Comparison of ENCODE assay signal across 8 cellular contexts in genomic region chr10:10589540-10589939, GRCh38.
DNase-seq lines count a peak whose midpoint lies in the region; ATAC-seq and TF ChIP-seq lines count a peak whose summit lies in the region.

No MANE protein-coding gene starts in this region.

- no peak overlapping the region; the same call in 1 of the 2 replicates for H2AFZ ChIP-seq in Karpas-422 (ENCODE audit: low read length)

- no peaks in the 10 kb centered on the region for H3K9me3 ChIP-seq in Karpas-422 (ENCODE audit: low read length)
- no peaks in the 10 kb centered on the region for H3K9me3 ChIP-seq in heart right ventricle

- H3K4me1 Mint-ChIP-seq in endothelial cell (ENCODE audit: unreplicated experiment): no peaks in the 10 kb centered on the region

- H3K27ac Mint-ChIP-seq in endothelial cell (ENCODE audit: unreplicated experiment): no peak overlapping the region

- H3K9me3 Mint-ChIP-seq in endothelial cell (ENCODE audit: unreplicated experiment): no peaks in the 10 kb centered on the region

- in situ Hi-C loops in Caki2 (cut with HindIII; ENCODE audit: low pct_unique_long_range_greater_than_20kb, low sequenced_read_pairs): no loop called here

- no peak overlapping the region for H3K9ac ChIP-seq in Karpas-422 (ENCODE audit: low read length)

- no peaks in the 10 kb centered on the region for H3K27me3 Mint-ChIP-seq in endothelial cell (ENCODE audit: unreplicated experiment)

- H3K4me3 Mint-ChIP-seq in endothelial cell (ENCODE audit: unreplicated experiment): no peak overlapping the region

- TF ChIP-seq CTCF in heart right ventricle (IDR thresholded peaks at IDR 0.05): no peak
- no peak for TF ChIP-seq CTCF in endothelial cell (IDR thresholded peaks at IDR 0.05; ENCODE audit: unreplicated experiment)

- DNase-seq in Caki2 (ENCODE audit: low read depth): peak; percentile 60
- peak; percentile 57 for DNase-seq in Karpas-422
- peak in 1 of 2 donors; percentile 54 for DNase-seq in heart right ventricle
- no peak for DNase-seq in NCI-H82 treated with DMSO at 0.1 percent for 48 hours (lab: John Stamatoyannopoulos, UW; ENCODE audit: unreplicated experiment)
- no peak for DNase-seq in foreskin melanocyte
- no peak for DNase-seq in endothelial cell (ENCODE audit: low spot score)
- DNase-seq in DMS114 treated with DMSO at 0.1 percent for 48 hours (lab: John Stamatoyannopoulos, UW; ENCODE audit: unreplicated experiment): no peak

- no peaks in the 10 kb centered on the region for H3K27me3 ChIP-seq in Karpas-422 (ENCODE audit: low read length)
- no peaks in the 10 kb centered on the region for H3K27me3 ChIP-seq in heart right ventricle

- intact Hi-C loops in heart right ventricle (cut with DNase I): no loop called here

- H3K36me3 ChIP-seq in Karpas-422 (ENCODE audit: insufficient read depth, low read length) (no peaks in the 10 kb centered on the region), heart right ventricle (no peaks in the 10 kb centered on the region)

- H3K27ac ChIP-seq in Karpas-422 (ENCODE audit: low read length) (no peak overlapping the region), heart right ventricle (no peak overlapping the region)

- ATAC-seq in GM21423 (IDR thresholded peaks at IDR 0.05; ENCODE audit: unreplicated experiment) (peak; percentile 77), heart right ventricle (peak in 7 of 8 donors; percentile 38 to 77 (median 56))

- no peaks in the 10 kb centered on the region for H3K36me3 Mint-ChIP-seq in endothelial cell (ENCODE audit: low read depth, unreplicated experiment)

- no peak overlapping the region for H3K4me3 ChIP-seq in Karpas-422 (ENCODE audit: low read length)
- H3K4me3 ChIP-seq in heart right ventricle: no peak overlapping the region

- peak overlapping the region; percentile 30 for H3K4me2 ChIP-seq in Karpas-422 (ENCODE audit: low read depth, low read length, poor library complexity, severe bottlenecking)

- H3K9me2 ChIP-seq in Karpas-422 (replicated peaks; ENCODE audit: insufficient read depth, low read length): no peaks in the 10 kb centered on the region

- no peaks in the 10 kb centered on the region for H3K79me2 ChIP-seq in Karpas-422 (ENCODE audit: low read length)

- 33 to 55% methylated on average over 3 of the region's 3 CpGs for WGBS in heart right ventricle, 2 donors

- H4K20me1 ChIP-seq in Karpas-422 (ENCODE audit: insufficient read depth, low read depth, low read length): no peaks in the 10 kb centered on the region

- H3K4me1 ChIP-seq in Karpas-422 (ENCODE audit: low read length): peaks cover 11% of the 10 kb centered on the region
- peaks cover 0 to 24% (median 10%) of the 10 kb centered on the region in 9 donors for H3K4me1 ChIP-seq in heart right ventricle

Comparison
In these comparisons a context has a peak if more than half of its experiments do, and no peak if none do; other contexts are left out.
1. DNase-seq: peak in Caki2 (single experiment) and Karpas-422 (single experiment); none in NCI-H82 treated with DMSO at 0.1 percent for 48 hours (single experiment), foreskin melanocyte (single experiment), endothelial cell (single experiment) and DMS114 treated with DMSO at 0.1 percent for 48 hours (single experiment).